Comparison of ENCODE assay signal across 8 cellular contexts in the genomic region with DNA sequence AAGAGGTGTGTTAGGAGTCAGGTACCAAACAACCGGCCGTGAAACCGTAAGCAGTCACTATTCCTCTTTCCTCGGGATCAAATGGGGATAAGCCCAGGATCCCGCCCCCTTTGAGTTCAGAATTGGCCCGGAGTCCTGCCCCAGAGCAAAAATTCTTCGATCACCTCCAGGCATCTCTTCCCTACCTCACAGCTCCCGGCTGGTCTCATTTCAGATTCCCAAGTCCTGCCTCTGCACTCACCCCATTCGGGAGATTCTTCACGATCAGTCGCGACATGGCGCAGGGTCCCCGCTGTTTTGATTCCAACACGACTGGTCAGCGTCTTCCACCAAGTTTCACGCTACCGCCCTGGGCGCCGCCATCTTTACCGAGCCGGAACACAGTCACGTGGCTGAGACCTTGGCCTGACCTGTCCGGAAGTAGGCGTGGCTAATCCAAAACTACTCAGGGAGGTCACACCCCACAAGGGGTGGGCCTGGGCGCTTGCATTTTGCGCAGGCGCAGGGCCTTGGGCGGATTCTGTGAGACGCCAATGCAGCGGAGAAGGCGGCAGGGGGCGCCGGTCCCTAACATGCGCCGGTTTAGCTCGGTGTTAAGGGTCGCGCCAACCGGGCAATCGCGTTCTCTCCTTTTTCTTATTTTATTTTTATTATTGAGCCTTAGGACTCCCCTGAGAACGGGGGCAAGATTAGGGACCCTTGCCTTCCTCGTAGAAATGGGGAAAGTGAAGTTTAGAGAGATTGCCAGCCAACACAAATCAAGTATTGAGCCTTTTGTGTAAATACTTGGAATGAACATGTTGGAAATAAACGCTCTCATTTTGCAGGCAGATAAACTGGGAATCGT. TPM values are rescaled to one million over a fixed set of nuclear protein-coding genes. Genes with fewer than 3 reads are reported as not detected.
A peak's percentile ranks its signal among the peaks of the same experiment; 100 is the strongest.
DNase-seq lines count a peak whose midpoint lies in the region; ATAC-seq and TF ChIP-seq lines count a peak whose summit lies in the region.

A gene with protein sequence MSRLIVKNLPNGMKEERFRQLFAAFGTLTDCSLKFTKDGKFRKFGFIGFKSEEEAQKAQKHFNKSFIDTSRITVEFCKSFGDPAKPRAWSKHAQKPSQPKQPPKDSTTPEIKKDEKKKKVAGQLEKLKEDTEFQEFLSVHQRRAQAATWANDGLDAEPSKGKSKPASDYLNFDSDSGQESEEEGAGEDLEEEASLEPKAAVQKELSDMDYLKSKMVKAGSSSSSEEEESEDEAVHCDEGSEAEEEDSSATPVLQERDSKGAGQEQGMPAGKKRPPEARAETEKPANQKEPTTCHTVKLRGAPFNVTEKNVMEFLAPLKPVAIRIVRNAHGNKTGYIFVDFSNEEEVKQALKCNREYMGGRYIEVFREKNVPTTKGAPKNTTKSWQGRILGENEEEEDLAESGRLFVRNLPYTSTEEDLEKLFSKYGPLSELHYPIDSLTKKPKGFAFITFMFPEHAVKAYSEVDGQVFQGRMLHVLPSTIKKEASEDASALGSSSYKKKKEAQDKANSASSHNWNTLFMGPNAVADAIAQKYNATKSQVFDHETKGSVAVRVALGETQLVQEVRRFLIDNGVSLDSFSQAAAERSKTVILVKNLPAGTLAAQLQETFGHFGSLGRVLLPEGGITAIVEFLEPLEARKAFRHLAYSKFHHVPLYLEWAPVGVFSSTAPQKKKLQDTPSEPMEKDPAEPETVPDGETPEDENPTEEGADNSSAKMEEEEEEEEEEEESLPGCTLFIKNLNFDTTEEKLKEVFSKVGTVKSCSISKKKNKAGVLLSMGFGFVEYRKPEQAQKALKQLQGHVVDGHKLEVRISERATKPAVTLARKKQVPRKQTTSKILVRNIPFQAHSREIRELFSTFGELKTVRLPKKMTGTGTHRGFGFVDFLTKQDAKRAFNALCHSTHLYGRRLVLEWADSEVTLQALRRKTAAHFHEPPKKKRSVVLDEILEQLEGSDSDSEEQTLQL (minus strand): TSS at position 375 of the 847 bp plus-strand sequence. CDS start 98 bp downstream, at position 277.

- peak; percentile 98 for TF ChIP-seq CTCF in VCaP (conservative IDR thresholded peaks at IDR 0.05)
- peak; percentile 52 to 95 (median 91) for TF ChIP-seq CTCF in breast epithelium (IDR thresholded peaks at IDR 0.05)

- H3K27me3 ChIP-seq in breast epithelium: no peaks in the 10 kb centered on the region
- no peaks in the 10 kb centered on the region for H3K27me3 ChIP-seq in skeletal muscle tissue (ENCODE audit: control insufficient read depth in 3 of 3, insufficient read depth in 3 of 3, low read length in 3 of 3)

- H3K36me3 ChIP-seq in breast epithelium (no peaks in the 10 kb centered on the region), skeletal muscle tissue (ENCODE audit: control insufficient read depth in 3 of 3, insufficient read depth in 3 of 3, low read length in 3 of 3) (peaks cover 12 to 19% (median 12%) of the 10 kb centered on the region in 3 donors)

- TF ChIP-seq POLR2A in breast epithelium (IDR thresholded peaks at IDR 0.05): peak; percentile 39

- H3K4me1 ChIP-seq in breast epithelium (no peaks in the 10 kb centered on the region), skeletal muscle tissue (ENCODE audit: control insufficient read depth in 3 of 3, insufficient read depth in 3 of 3, low read length in 3 of 3) (peaks cover 9 to 16% (median 15%) of the 10 kb centered on the region in 3 donors)

- ATAC-seq in GM18873 (IDR thresholded peaks at IDR 0.05; ENCODE audit: low FRiP score, unreplicated experiment) (peak; percentile 93), HG03139 (IDR thresholded peaks at IDR 0.05; ENCODE audit: unreplicated experiment) (peak; percentile 97)

- DNase-seq in AG08395 (ENCODE audit: low spot score): peak; percentile 100
- DNase-seq in NCI-H2196 treated with DMSO at 0.1 percent for 48 hours (lab: John Stamatoyannopoulos, UW; ENCODE audit: unreplicated experiment): peak; percentile 94
- peak; percentile 96 to 97 for DNase-seq in breast epithelium (ENCODE audit: low spot score in 2 of 2)

- H3K9ac ChIP-seq in skeletal muscle tissue (ENCODE audit: low read depth in 1 of 3, low read length in 3 of 3): peak within 1 kb of the TSS; percentile 79 to 87 (median 86)

- peak within 1 kb of the TSS; percentile 73 for H3K27ac ChIP-seq in VCaP
- peak within 1 kb of the TSS; percentile 52 to 82 for H3K27ac ChIP-seq in breast epithelium
- peak within 1 kb of the TSS; percentile 64 for H3K27ac ChIP-seq in skeletal muscle tissue (ENCODE audit: low read depth, low read length)

- H3K4me3 ChIP-seq in breast epithelium (peak within 1 kb of the TSS; percentile 75 to 97 (median 82)), iPS-18c (ENCODE audit: insufficient read depth, low read depth, low read length) (peak within 1 kb of the TSS; percentile 67), skeletal muscle tissue (ENCODE audit: low read length in 3 of 3) (peak within 1 kb of the TSS; percentile 83 to 97 (median 94))

- H3K9me3 ChIP-seq in breast epithelium (no peaks in the 10 kb centered on the region), iPS-18c (ENCODE audit: control insufficient read depth, insufficient read depth, low read length) (peaks cover 2% of the 10 kb centered on the region), skeletal muscle tissue (ENCODE audit: control insufficient read depth in 3 of 3, low read length in 3 of 3) (no peaks in the 10 kb centered on the region)

- intact Hi-C loops in breast epithelium (cut with DNase I; ENCODE audit: low total_unique reads): no loop called here

RNA-seq across cellular contexts. Expression of the gene that starts here (rescaled TPM):
- 10 to 100 TPM; 28.8 to 43.3 (median 42.6) TPM for total RNA-seq in breast epithelium
- 12.5 TPM for total RNA-seq in skeletal muscle tissue

Comparison
In these comparisons a context has a peak if more than half of its experiments do, and no peak if none do; other contexts are left out.
1. Peak in every context shown above with its lines: DNase-seq, ATAC-seq, H3K4me3 ChIP-seq and H3K27ac ChIP-seq.